31 cellular contexts compared by ENCODE assay signal in genomic region chr21:45027241-45028196, GRCh38. TPM values are rescaled to one million over a fixed set of nuclear protein-coding genes. Genes with fewer than 3 reads are reported as not detected.
DNase-seq lines count a peak whose midpoint lies in the region; ATAC-seq and TF ChIP-seq lines count a peak whose summit lies in the region.
"Had no signal": no experiment of that assay in that cellular context is flagged by ENCODE, and none has a peak within 500 bp of the region (broad histone marks: within the 10 kb centered on the region; RNA-seq: fewer than 3 reads in every experiment).

No MANE protein-coding gene starts in this region.

- H3K27me3 Mint-ChIP-seq in chondrocyte (ENCODE audit: low read depth) (peaks cover 2% of the 10 kb centered on the region), nephron progenitor cell (ENCODE audit: low read depth, poor library complexity) (peaks cover 46% of the 10 kb centered on the region), HFFc6 (ENCODE audit: insufficient read depth) (peaks cover 47% of the 10 kb centered on the region)
- H3K27me3 Mint-ChIP-seq: activated naive CD8-positive, alpha-beta T cell had no signal

- POLR2A ChIA-PET in PC-3 (lab: Charles Lee; ENCODE audit: unreplicated experiment), result no interaction called here

- H3K36me3 Mint-ChIP-seq in chondrocyte (ENCODE audit: low read depth) (peaks cover 8% of the 10 kb centered on the region), nephron progenitor cell (ENCODE audit: low read depth) (peaks cover 5% of the 10 kb centered on the region), HFFc6 (ENCODE audit: low read depth) (peaks cover 6% of the 10 kb centered on the region)
- H3K36me3 Mint-ChIP-seq: CD8-positive, alpha-beta T cell; IgD-negative memory B cell had no signal

- H3K9ac ChIP-seq in PC-3 (ENCODE audit: low read length), result no peak overlapping the region

- H3K27ac ChIP-seq in right atrium auricular region (no peak overlapping the region), PC-3 (ENCODE audit: low read length) (no peak overlapping the region)
- H3K27ac ChIP-seq: A549, ovary, Peyer's patch, testis had no signal

- H3K4me3 Mint-ChIP-seq in chondrocyte (ENCODE audit: unreplicated experiment) (no peak overlapping the region), nephron progenitor cell (no peak overlapping the region), HFFc6 (no peak overlapping the region)
- H3K4me3 Mint-ChIP-seq: activated CD4-positive, alpha-beta T cell treated with anti-CD3 and anti-CD28 coated beads for 36 hours; activated CD8-positive, alpha-beta T cell treated with anti-CD3 and anti-CD28 coated beads, Interleukin-2, amount 10 ng/mL, durations not matched to agents 7 days and 5 days; activated naive CD8-positive, alpha-beta T cell; CD8-positive, alpha-beta T cell; IgD-negative memory B cell; naive B cell; stimulated activated naive CD8-positive, alpha-beta T cell treated with anti-CD3 and anti-CD28 coated beads, Interleukin-15, Interleukin-2, amounts not matched to agents 100 ng/mL and 50 ng/mL, for 24 hours had no signal

- H3K4me1 Mint-ChIP-seq in chondrocyte (ENCODE audit: low read depth) (peaks cover 24% of the 10 kb centered on the region), nephron progenitor cell (peaks cover 50% of the 10 kb centered on the region), HFFc6 (ENCODE audit: low read depth) (no peaks in the 10 kb centered on the region)
- H3K4me1 Mint-ChIP-seq: activated CD4-positive, alpha-beta T cell treated with anti-CD3 and anti-CD28 coated beads for 36 hours had no signal

- peaks cover 18% of the 10 kb centered on the region for H3K9me3 Mint-ChIP-seq in chondrocyte (ENCODE audit: low read depth)
- H3K9me3 Mint-ChIP-seq in nephron progenitor cell, result peaks cover 27% of the 10 kb centered on the region
- peaks cover 16% of the 10 kb centered on the region for H3K9me3 Mint-ChIP-seq in HFFc6

- H3F3A ChIP-seq in PC-3 (ENCODE audit: low read length, unreplicated experiment), result no peaks in the 10 kb centered on the region

- H2AFZ ChIP-seq in PC-3 (ENCODE audit: low read length), result no peak overlapping the region

- H4K20me1 ChIP-seq in PC-3 (ENCODE audit: low read length), result no peaks in the 10 kb centered on the region

- H3K36me3 ChIP-seq in right atrium auricular region (no peaks in the 10 kb centered on the region), PC-3 (ENCODE audit: low read depth, low read length) (no peaks in the 10 kb centered on the region)
- H3K36me3 ChIP-seq: ovary, Peyer's patch had no signal

- peaks cover 0 to 8% of the 10 kb centered on the region in 2 donors for H3K9me3 ChIP-seq in right atrium auricular region
- H3K9me3 ChIP-seq in PC-3 (ENCODE audit: low read length), result no peaks in the 10 kb centered on the region
- H3K9me3 ChIP-seq: A549, ovary, testis had no signal

- H3K4me1 ChIP-seq in right atrium auricular region (peaks cover 0 to 33% of the 10 kb centered on the region in 2 donors), PC-3 (ENCODE audit: insufficient read depth, low read length) (no peaks in the 10 kb centered on the region)
- H3K4me1 ChIP-seq: A549, Peyer's patch had no signal

- DNase-seq in cardiac septum (ENCODE audit: low spot score), result peak; percentile 72
- no peak for DNase-seq in right atrium auricular region (ENCODE audit: low spot score)
- peak; percentile 83 for DNase-seq in chondrocyte (ENCODE audit: low spot score)
- DNase-seq in mesenteric fat pad (ENCODE audit: low spot score), result peak; percentile 77
- DNase-seq in nephron progenitor cell, result no peak
- DNase-seq in HFFc6, result no peak
- DNase-seq in PC-3, result no peak
- DNase-seq in DMS 273 treated with DMSO at 0.1 percent for 48 hours (lab: John Stamatoyannopoulos, UW), result no peak
- DNase-seq: activated CD4-positive, alpha-beta T cell treated with anti-CD3 and anti-CD28 coated beads for 36 hours; activated CD8-positive, alpha-beta T cell treated with anti-CD3 and anti-CD28 coated beads, Interleukin-2, amount 10 ng/mL, durations not matched to agents 7 days and 5 days; AML-193; caudate nucleus; CD8-positive, alpha-beta T cell; DMS153; midbrain; naive B cell; NCI-H1436 treated with DMSO at 0.1 percent for 48 hours; NCI-H2081 treated with DMSO at 0.1 percent for 48 hours; NCI-H2227 treated with DMSO at 0.1 percent for 48 hours; NCI-H526 treated with DMSO at 0.1 percent for 48 hours; SIG-M5; small intestine; T-helper 9 cell; testis had no signal

- intact Hi-C loops in cardiac septum (cut with DNase I), result no loop called here
- intact Hi-C loops in PC-3 (cut with micrococcal nuclease), result no loop called here

- no peak overlapping the region for H3K27ac Mint-ChIP-seq in chondrocyte (ENCODE audit: unreplicated experiment)
- H3K27ac Mint-ChIP-seq in nephron progenitor cell, result no peak overlapping the region
- no peak overlapping the region for H3K27ac Mint-ChIP-seq in HFFc6
- H3K27ac Mint-ChIP-seq: activated CD4-positive, alpha-beta T cell treated with anti-CD3 and anti-CD28 coated beads for 36 hours; activated CD8-positive, alpha-beta T cell treated with anti-CD3 and anti-CD28 coated beads, Interleukin-2, amount 10 ng/mL, durations not matched to agents 7 days and 5 days; activated naive CD8-positive, alpha-beta T cell; CD8-positive, alpha-beta T cell; IgD-negative memory B cell; stimulated activated naive CD8-positive, alpha-beta T cell treated with anti-CD3 and anti-CD28 coated beads, Interleukin-15, Interleukin-2, amounts not matched to agents 100 ng/mL and 50 ng/mL, for 24 hours had no signal

- no peaks in the 10 kb centered on the region for H3K9me2 ChIP-seq in PC-3 (replicated peaks; ENCODE audit: low read length)

- TF ChIP-seq CTCF in right atrium auricular region (IDR thresholded peaks at IDR 0.05) (no peak), chondrocyte (IDR thresholded peaks at IDR 0.05) (no peak), nephron progenitor cell (IDR thresholded peaks at IDR 0.05) (no peak), HFFc6 (IDR thresholded peaks at IDR 0.05) (no peak), PC-3 (conservative IDR thresholded peaks at IDR 0.05; ENCODE audit: low read depth, low read length) (no peak)

- CTCF ChIA-PET in PC-3 (lab: Charles Lee), result no interaction called here

- H3K4me2 ChIP-seq in PC-3 (ENCODE audit: low read length), result no peak overlapping the region
- H3K4me2 ChIP-seq: A549 had no signal

- H3K4me3 ChIP-seq in right atrium auricular region, result no peak overlapping the region
- no peak overlapping the region for H3K4me3 ChIP-seq in PC-3 (ENCODE audit: low read length)
- H3K4me3 ChIP-seq: A549, ovary, Peyer's patch, testis had no signal

- no peaks in the 10 kb centered on the region for H3K79me2 ChIP-seq in PC-3 (ENCODE audit: low read length)

- no peak for ATAC-seq in PC-3
- ATAC-seq: A549; activated CD4-positive, alpha-beta T cell treated with anti-CD3 and anti-CD28 coated beads for 36 hours; activated CD8-positive, alpha-beta T cell treated with anti-CD3 and anti-CD28 coated beads, Interleukin-2, amount 10 ng/mL, durations not matched to agents 7 days and 5 days; CD8-positive, alpha-beta T cell; esophagus mucosa had no signal

- BruUV-seq in PC-3 (replicated peaks; lab: Mats Ljungman, UMichigan), result no TSS peak

- H3K27me3 ChIP-seq in right atrium auricular region (no peaks in the 10 kb centered on the region), PC-3 (ENCODE audit: low read length) (no peaks in the 10 kb centered on the region)
- H3K27me3 ChIP-seq: ovary, Peyer's patch, testis had no signal

RNA-seq across cellular contexts. Expression of gene ADARB1, which starts 46.9 kb away (rescaled TPM):
- total RNA-seq in cardiac septum (13.7 TPM), right atrium auricular region (10 to 100 TPM in 1 of 2 donors, 1 to 10 TPM in 1; 7.5 to 10.5 TPM), chondrocyte (53.8 to 92.8 TPM (median 89.5 TPM) in 3 replicates), mesenteric fat pad (39.6 TPM), PC-3 (2014; rRNA removed) (14.1 and 21.0 TPM in 2 replicates)
- total RNA-seq in HFFc6 (2021; fragmentation: NEBNext Ultra II Directional; extraction: Animal tissue kit (Norgen Biotek cat#: 25700)), result 1 to 10 TPM; 1.7 to 3.2 (median 2.2) TPM

Comparison
In these comparisons a context has a peak if more than half of its experiments do, and no peak if none do; other contexts are left out.
1. DNase-seq: peak in cardiac septum (single experiment), chondrocyte (single experiment) and mesenteric fat pad (single experiment); none in right atrium auricular region (single experiment), nephron progenitor cell (single experiment), HFFc6 (single experiment), PC-3 (single experiment) and DMS 273 treated with DMSO at 0.1 percent for 48 hours (single experiment).